Comparison of ENCODE assay signal across 8 cellular contexts in genomic region chr11:64447717-64448598, GRCh38.
DNase-seq lines count a peak whose midpoint lies in the region; ATAC-seq and TF ChIP-seq lines count a peak whose summit lies in the region.

No MANE protein-coding gene starts in this region.

- peak overlapping the region; percentile 72 for H3K4me3 ChIP-seq in CD8-positive, alpha-beta memory T cell (ENCODE audit: low read length)
- H3K4me3 ChIP-seq in WI38 (ENCODE audit: low read depth, low read length), result peak overlapping the region; percentile 43
- peak overlapping the region; percentile 44 for H3K4me3 ChIP-seq in smooth muscle cell

- H3K4me1 ChIP-seq in CD8-positive, alpha-beta memory T cell (ENCODE audit: insufficient read depth, low read length), result peaks cover 18% of the 10 kb centered on the region
- H3K4me1 ChIP-seq in smooth muscle cell (ENCODE audit: low read depth), result peaks cover 5% of the 10 kb centered on the region

- peak overlapping the region in 1 of 8 donors; percentile 47 for H3K27ac Mint-ChIP-seq in CD8-positive, alpha-beta memory T cell
- H3K27ac Mint-ChIP-seq in activated CD4-positive, alpha-beta T cell treated with anti-CD3 and anti-CD28 coated beads for 36 hours, result no peak overlapping the region

- WGBS in smooth muscle cell (ENCODE audit: low lambda C conversion rate), result 37% methylated on average over 18 of the region's 18 CpGs

- CTCF ChIA-PET in CD8-positive, alpha-beta memory T cell (lab: Charles Lee), result interaction anchor here (0.6 to 2.3 kb wide), 10 partner anchors 9 to 295 kb away, joined by 3 to 21 read pairs (median 4); partner anchors contain the start of gene RPS6KA4
- CTCF ChIA-PET in activated CD4-positive, alpha-beta T cell treated with anti-CD3 and anti-CD28 coated beads for 36 hours (lab: Charles Lee), result interaction anchor here (0.7 to 3.1 kb wide), 23 partner anchors 10 to 266 kb away, joined by 3 to 24 read pairs (median 5); no protein-coding TSS in a partner anchor

- H3K4me3 Mint-ChIP-seq in CD8-positive, alpha-beta memory T cell, result peak overlapping the region in 5 of 7 donors; percentile 13 to 87 (median 26)
- H3K4me3 Mint-ChIP-seq in activated CD4-positive, alpha-beta T cell treated with anti-CD3 and anti-CD28 coated beads for 36 hours, result no peak overlapping the region

- no peaks in the 10 kb centered on the region for H3K79me2 ChIP-seq in smooth muscle cell (ENCODE audit: low read depth)

- peak; percentile 33 for ATAC-seq in HG02981 (IDR thresholded peaks at IDR 0.05; ENCODE audit: unreplicated experiment)
- ATAC-seq in activated CD4-positive, alpha-beta T cell treated with anti-CD3 and anti-CD28 coated beads for 36 hours, result no peak

- H3K9me3 Mint-ChIP-seq in CD8-positive, alpha-beta memory T cell, result no peaks in the 10 kb centered on the region
- H3K9me3 Mint-ChIP-seq in activated CD4-positive, alpha-beta T cell treated with anti-CD3 and anti-CD28 coated beads for 36 hours (ENCODE audit: low read depth), result no peaks in the 10 kb centered on the region

- no peak for DNase-seq in CD8-positive, alpha-beta memory T cell
- DNase-seq in hypothalamus (lab: John Stamatoyannopoulos, UW), result peak in 30 of 51 donors; percentile 5 to 53 (median 26)
- no peak for DNase-seq in smooth muscle cell (lab: John Stamatoyannopoulos, UW; ENCODE audit: unreplicated experiment)
- no peak for DNase-seq in activated CD4-positive, CD25-positive, alpha-beta regulatory T cell (lab: John Stamatoyannopoulos, UW)
- no peak for DNase-seq in activated CD4-positive, alpha-beta T cell treated with anti-CD3 and anti-CD28 coated beads for 36 hours
- DNase-seq in HuH-7 (ENCODE audit: low spot score), result no peak

- peaks cover 7% of the 10 kb centered on the region for H3K27me3 ChIP-seq in CD8-positive, alpha-beta memory T cell (ENCODE audit: insufficient read depth, low read length, poor library complexity, severe bottlenecking)
- H3K27me3 ChIP-seq in smooth muscle cell (ENCODE audit: low read depth), result no peaks in the 10 kb centered on the region

- peaks cover 14 to 23% (median 14%) of the 10 kb centered on the region in 3 donors for H3K4me1 Mint-ChIP-seq in CD8-positive, alpha-beta memory T cell
- H3K4me1 Mint-ChIP-seq in activated CD4-positive, alpha-beta T cell treated with anti-CD3 and anti-CD28 coated beads for 36 hours, result peaks cover 15% of the 10 kb centered on the region

- no peaks in the 10 kb centered on the region for H4K20me1 ChIP-seq in smooth muscle cell (ENCODE audit: low read depth)

- H3K27me3 Mint-ChIP-seq in CD8-positive, alpha-beta memory T cell, result peaks cover 7 to 29% of the 10 kb centered on the region in 2 donors
- H3K27me3 Mint-ChIP-seq in activated CD4-positive, alpha-beta T cell treated with anti-CD3 and anti-CD28 coated beads for 36 hours, result peaks cover 16% of the 10 kb centered on the region

- H3K27ac ChIP-seq in CD8-positive, alpha-beta memory T cell (ENCODE audit: low read depth, low read length), result no peak overlapping the region
- H3K27ac ChIP-seq in smooth muscle cell (ENCODE audit: low read depth), result no peak overlapping the region

- H3K9ac ChIP-seq in smooth muscle cell (ENCODE audit: low read depth), result no peak overlapping the region

- TF ChIP-seq CTCF in WI38 (IDR thresholded peaks at IDR 0.05; ENCODE audit: low read depth, low read length) (no peak), smooth muscle cell (IDR thresholded peaks at IDR 0.05; ENCODE audit: borderline replicate concordance, insufficient read depth, poor library complexity, severe bottlenecking) (no peak)

- intact Hi-C loops in activated CD4-positive, alpha-beta T cell treated with anti-CD3 and anti-CD28 coated beads for 36 hours (cut with DNase I, micrococcal nuclease), result loop anchor here in 1 of 2 experiments (2.0 to 5.0 kb wide), 3 partner anchors 89 to 295 kb away; partner anchors contain the start of gene RPS6KA4

- H3K36me3 Mint-ChIP-seq in CD8-positive, alpha-beta memory T cell, result no peaks in the 10 kb centered on the region
- H3K36me3 Mint-ChIP-seq in activated CD4-positive, alpha-beta T cell treated with anti-CD3 and anti-CD28 coated beads for 36 hours (ENCODE audit: low read depth), result no peaks in the 10 kb centered on the region

- peak overlapping the region; percentile 7 for H2AFZ ChIP-seq in smooth muscle cell (ENCODE audit: low read depth)

- POLR2A ChIA-PET in CD8-positive, alpha-beta memory T cell (lab: Charles Lee), result no interaction called here
- POLR2A ChIA-PET in activated CD4-positive, alpha-beta T cell treated with anti-CD3 and anti-CD28 coated beads for 36 hours (lab: Charles Lee), result no interaction called here

- H3F3A ChIP-seq in smooth muscle cell (ENCODE audit: low read depth), result no peaks in the 10 kb centered on the region

- H3K9me3 ChIP-seq in CD8-positive, alpha-beta memory T cell (ENCODE audit: low read length), result no peaks in the 10 kb centered on the region
- H3K9me3 ChIP-seq in smooth muscle cell (replicated peaks; ENCODE audit: low read depth), result no peaks in the 10 kb centered on the region

- no peaks in the 10 kb centered on the region for H3K36me3 ChIP-seq in CD8-positive, alpha-beta memory T cell (ENCODE audit: insufficient read depth, low read length)
- no peaks in the 10 kb centered on the region for H3K36me3 ChIP-seq in smooth muscle cell (ENCODE audit: low read depth)

- H3K4me2 ChIP-seq in smooth muscle cell, result peak overlapping the region; percentile 86

Comparison
In these comparisons a context has a peak if more than half of its experiments do, and no peak if none do; other contexts are left out.
1. DNase-seq: peak in hypothalamus (30 of 51); none in CD8-positive, alpha-beta memory T cell (0 of 5), smooth muscle cell (single experiment), activated CD4-positive, CD25-positive, alpha-beta regulatory T cell (0 of 4), activated CD4-positive, alpha-beta T cell treated with anti-CD3 and anti-CD28 coated beads for 36 hours (single experiment) and HuH-7 (single experiment).
2. Peak in every context shown above with its lines, with median percentiles within 50 percentile points of each other: H3K4me3 ChIP-seq.